ENCODE assay signal across 28 cellular contexts in genomic region chr6:154466139-154466538, GRCh38. TPM values are rescaled to one million over a fixed set of nuclear protein-coding genes. Genes with fewer than 3 reads are reported as not detected.
DNase-seq lines count a peak whose midpoint lies in the region; ATAC-seq and TF ChIP-seq lines count a peak whose summit lies in the region.
"Had no signal": no experiment of that assay in that cellular context is flagged by ENCODE, and none has a peak within 500 bp of the region (broad histone marks: within the 10 kb centered on the region; RNA-seq: fewer than 3 reads in every experiment).

No MANE protein-coding gene starts in this region.

- H3K9me3 ChIP-seq in ascending aorta = no peaks in the 10 kb centered on the region
- H3K9me3 ChIP-seq: breast epithelium, HAP-1, SK-N-SH had no signal

- H3K4me1 ChIP-seq in ascending aorta = peaks cover 0 to 7% of the 10 kb centered on the region in 2 donors
- H3K4me1 ChIP-seq: breast epithelium, parathyroid adenoma had no signal

- peaks cover 12% of the 10 kb centered on the region for H3K4me1 Mint-ChIP-seq in MCF 10A (ENCODE audit: insufficient read depth, unreplicated experiment)
- peaks cover 5% of the 10 kb centered on the region for H3K4me1 Mint-ChIP-seq in mesothelial cell of epicardium
- H3K4me1 Mint-ChIP-seq: activated CD4-positive, alpha-beta T cell treated with anti-CD3 and anti-CD28 coated beads, Interleukin-2, amount 10 ng/mL, durations not matched to agents 7 days and 5 days; B cell; CD8-positive, alpha-beta memory T cell; WTC11 had no signal

- no peak for ATAC-seq in HG03045 (IDR thresholded peaks at IDR 0.05; ENCODE audit: unreplicated experiment)
- ATAC-seq: WTC11 had no signal

- H3K36me3 Mint-ChIP-seq in MCF 10A (ENCODE audit: insufficient read depth, unreplicated experiment) = peaks cover 7% of the 10 kb centered on the region
- peaks cover 6% of the 10 kb centered on the region for H3K36me3 Mint-ChIP-seq in mesothelial cell of epicardium

- BruUV-seq in MCF 10A (replicated peaks; lab: Mats Ljungman, UMichigan) = no TSS peak

- no peak overlapping the region for H3K4me3 ChIP-seq in ascending aorta
- H3K4me3 ChIP-seq: breast epithelium, HAP-1, right atrium auricular region, smooth muscle cell had no signal

- no peak overlapping the region for H3K27ac ChIP-seq in ascending aorta
- H3K27ac ChIP-seq: breast epithelium, parathyroid adenoma, right atrium auricular region had no signal

- H3K36me3 ChIP-seq in ascending aorta = no peaks in the 10 kb centered on the region
- H3K36me3 ChIP-seq: breast epithelium, HAP-1, right atrium auricular region had no signal

- H3K27me3 Mint-ChIP-seq in MCF 10A (ENCODE audit: insufficient read depth, unreplicated experiment) (no peaks in the 10 kb centered on the region), mesothelial cell of epicardium (ENCODE audit: low read depth) (no peaks in the 10 kb centered on the region)
- H3K27me3 Mint-ChIP-seq: activated CD4-positive, alpha-beta T cell treated with anti-CD3 and anti-CD28 coated beads, Interleukin-2, amount 10 ng/mL, durations not matched to agents 7 days and 5 days; activated naive CD8-positive, alpha-beta T cell; B cell had no signal

- no peaks in the 10 kb centered on the region for H3K9me3 Mint-ChIP-seq in MCF 10A (ENCODE audit: unreplicated experiment)
- H3K9me3 Mint-ChIP-seq in mesothelial cell of epicardium = peaks cover 6% of the 10 kb centered on the region

- TF ChIP-seq CTCF in MCF 10A (IDR thresholded peaks at IDR 0.05; ENCODE audit: unreplicated experiment) (no peak), mesothelial cell of epicardium (IDR thresholded peaks at IDR 0.05; ENCODE audit: unreplicated experiment) (no peak), ascending aorta (IDR thresholded peaks at IDR 0.05) (no peak)

- POLR2A ChIA-PET in MCF 10A (lab: Yijun Ruan, JAX) = interaction anchor here (0.5 to 1.8 kb wide), 2 partner anchors 44 to 313 kb away, joined by 3 to 7 read pairs; partner anchors contain the start of gene CNKSR3

- CTCF ChIA-PET in MCF 10A (lab: Yijun Ruan, JAX) = interaction anchor here (1.3 kb wide), 1 partner anchor 9 kb away, joined by 4 read pairs; no protein-coding TSS in a partner anchor

- no peaks in the 10 kb centered on the region for H3K27me3 ChIP-seq in ascending aorta
- H3K27me3 ChIP-seq: breast epithelium, right atrium auricular region had no signal

- no peak overlapping the region for H3K4me3 Mint-ChIP-seq in MCF 10A (ENCODE audit: unreplicated experiment)
- H3K4me3 Mint-ChIP-seq in mesothelial cell of epicardium = no peak overlapping the region
- H3K4me3 Mint-ChIP-seq: activated CD4-positive, alpha-beta T cell treated with anti-CD3 and anti-CD28 coated beads, Interleukin-2, amount 10 ng/mL, durations not matched to agents 7 days and 5 days; activated naive CD8-positive, alpha-beta T cell; B cell; CD8-positive, alpha-beta memory T cell; neural crest cell; WTC11 had no signal

- DNase-seq in DMS153 (lab: John Stamatoyannopoulos, UW) (peak; percentile 64), NCI-H1105 treated with DMSO at 0.1 percent for 48 hours (lab: John Stamatoyannopoulos, UW) (peak; percentile 81), MCF 10A (ENCODE audit: unreplicated experiment) (peak; percentile 75), mesothelial cell of epicardium (ENCODE audit: low spot score in 2 of 2, unreplicated experiment in 2 of 2) (no peak), ascending aorta (ENCODE audit: low spot score in 2 of 2) (no peak), SIG-M5 (lab: John Stamatoyannopoulos, UW) (no peak)
- DNase-seq: activated CD4-positive, alpha-beta T cell treated with anti-CD3 and anti-CD28 coated beads, Interleukin-2, amount 10 ng/mL, durations not matched to agents 7 days and 5 days; activated effector memory CD4-positive, alpha-beta T cell treated with Interleukin-2 at 50 U/mL for 16 hours; activated T-cell treated with anti-CD3 and anti-CD28 coated beads, Interleukin-2, amount 50 U/mL, for 1 hour; CD8-positive, alpha-beta memory T cell; DMS 273 treated with DMSO at 0.1 percent for 48 hours; NCI-H1436; NCI-H2171; RPMI8226; SK-N-SH; stimulated activated naive CD4-positive, alpha-beta T cell treated with Interleukin-2 at 50 U/mL for 16 hours had no signal

- H3K27ac Mint-ChIP-seq in MCF 10A (ENCODE audit: low read depth, unreplicated experiment) (peak overlapping the region; percentile 43), mesothelial cell of epicardium (peak overlapping the region; percentile 54)
- H3K27ac Mint-ChIP-seq: activated CD4-positive, alpha-beta T cell treated with anti-CD3 and anti-CD28 coated beads, Interleukin-2, amount 10 ng/mL, durations not matched to agents 7 days and 5 days; activated naive CD8-positive, alpha-beta T cell; B cell; CD8-positive, alpha-beta memory T cell; WTC11 had no signal

- intact Hi-C loops in MCF 10A (cut with micrococcal nuclease) = loop anchor here (5.0 kb wide), 1 partner anchor 266 kb away; the partner anchor contains the start of gene SCAF8
- intact Hi-C loops in ascending aorta (cut with DNase I) = no loop called here

RNA-seq across cellular contexts. Expression of gene CNKSR3, which starts 44.3 kb away (rescaled TPM):
- total RNA-seq in MCF 10A (2022) (3.9 and 4.8 TPM in 2 replicates), mesothelial cell of epicardium (12.9 to 13.4 TPM (median 13.3 TPM) in 3 replicates), ascending aorta (9.7 TPM)
- total RNA-seq: activated CD4-positive, alpha-beta T cell treated with anti-CD3 and anti-CD28 coated beads, Interleukin-2, amount 10 ng/mL, durations not matched to agents 7 days and 5 days; B cell; OCI-LY7; T-helper 1 cell treated with Interleukin-12 subunit alpha and Interleukin-12 subunit beta and Interleukin-4 antibody, amounts not matched to agents 30 ng/mL and 1 ng/mL, for 36 hours had no signal

Comparison
In these comparisons a context has a peak if more than half of its experiments do, and no peak if none do; other contexts are left out.
1. DNase-seq: peak in DMS153 (single experiment), NCI-H1105 treated with DMSO at 0.1 percent for 48 hours (single experiment) and MCF 10A (single experiment); none in mesothelial cell of epicardium (0 of 2), ascending aorta (0 of 2) and SIG-M5 (single experiment).